11 cellular contexts compared by ENCODE assay signal in the genomic region with DNA sequence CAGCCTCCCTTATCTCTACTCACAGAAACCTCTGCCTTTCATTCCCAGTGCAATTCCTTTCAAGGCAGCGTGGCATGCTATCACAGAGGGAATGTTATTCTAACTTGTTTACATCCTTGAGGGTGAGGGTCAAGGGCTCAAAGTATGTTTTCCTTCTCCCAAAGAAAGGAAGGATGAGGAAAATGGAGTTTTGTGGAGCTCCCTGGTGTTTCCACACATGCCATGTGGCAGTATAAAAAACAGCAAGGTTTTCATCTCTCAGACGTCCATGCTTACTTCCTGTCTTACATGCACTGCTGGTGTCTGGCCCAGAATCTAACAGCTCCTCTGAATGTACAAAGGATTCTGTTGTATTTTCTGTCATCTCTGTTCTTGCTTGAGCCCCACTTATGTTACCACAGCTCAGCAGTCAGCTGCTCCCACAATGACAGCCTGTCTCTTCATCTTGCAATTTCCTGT.
DNase-seq lines count a peak whose midpoint lies in the region; ATAC-seq and TF ChIP-seq lines count a peak whose summit lies in the region.
"Had no signal": no experiment of that assay in that cellular context is flagged by ENCODE, and none has a peak within 500 bp of the region (broad histone marks: within the 10 kb centered on the region; RNA-seq: fewer than 3 reads in every experiment).

No MANE protein-coding gene starts in this region.

- TF ChIP-seq CTCF in brain microvascular endothelial cell (IDR thresholded peaks at IDR 0.05; ENCODE audit: low read depth, low read length, missing control alignments) = no peak

- in situ Hi-C loops in brain microvascular endothelial cell (cut with HindIII; ENCODE audit: low pct_ligation_motif_present, low sequenced_read_pairs) = no loop called here

- H3K4me3 ChIP-seq in brain microvascular endothelial cell (ENCODE audit: low read depth, low read length) = no peak overlapping the region

- intact Hi-C loops in posterior vena cava (cut with DNase I) = no loop called here

- no peaks in the 10 kb centered on the region for H3K36me3 ChIP-seq in brain microvascular endothelial cell (replicated peaks)

- peak overlapping the region; percentile 47 for H3K27ac ChIP-seq in brain microvascular endothelial cell

- ATAC-seq in HG02678 (IDR thresholded peaks at IDR 0.05; ENCODE audit: unreplicated experiment) = no peak

- TF ChIP-seq POLR2A in erythroblast (IDR thresholded peaks at IDR 0.05; ENCODE audit: low read length) = no peak

- DNase-seq in HT1080 (ENCODE audit: low read depth) (peak; percentile 54), brain microvascular endothelial cell (peak; percentile 48), kidney glomerular epithelial cell (lab: John Stamatoyannopoulos, UW) (peak; percentile 12), smooth muscle cell of the brain vasculature (ENCODE audit: low read depth, low spot score) (peak; percentile 35), posterior vena cava (ENCODE audit: low spot score) (no peak), erythroblast (lab: John Stamatoyannopoulos, UW) (no peak)
- DNase-seq: activated CD4-positive, alpha-beta T cell treated with anti-CD3 and anti-CD28 coated beads, Interleukin-2, amount 50 U/mL, for 48 hours; EL; naive B cell; NCI-H2029 had no signal

- no peaks in the 10 kb centered on the region for H3K27me3 ChIP-seq in brain microvascular endothelial cell (replicated peaks)

Comparison
In these comparisons a context has a peak if more than half of its experiments do, and no peak if none do; other contexts are left out.
1. DNase-seq: peak in HT1080 (single experiment), brain microvascular endothelial cell (single experiment), kidney glomerular epithelial cell (single experiment) and smooth muscle cell of the brain vasculature (single experiment); none in posterior vena cava (single experiment) and erythroblast (0 of 2).